1 cellular context compared by ENCODE assay signal in genomic region chr10:70747192-70747965, GRCh38.
TF ChIP-seq lines count a peak whose summit lies in the region.

No MANE protein-coding gene starts in this region.

TF ChIP-seq in H1, 55 proteins besides CTCF, POLR2A, EP300 and RAD21:
- TF ChIP-seq GABPA (IDR thresholded peaks at IDR 0.05; ENCODE audit: borderline replicate concordance, insufficient read depth, low read length) (no peak), NANOG (IDR thresholded peaks at IDR 0.05; ENCODE audit: insufficient read depth, low read depth, low read length, poor library complexity, severe bottlenecking) (no peak), TBP (IDR thresholded peaks at IDR 0.05; ENCODE audit: low read depth, low read length) (no peak), CHD2 (IDR thresholded peaks at IDR 0.05; ENCODE audit: low read length) (no peak), SIX5 (IDR thresholded peaks at IDR 0.05; ENCODE audit: low read depth, low read length) (no peak), ATF3 (IDR thresholded peaks at IDR 0.05; ENCODE audit: insufficient read depth, low read depth, low read length) (no peak), RBBP5 (IDR thresholded peaks at IDR 0.05; ENCODE audit: borderline replicate concordance, low read depth, low read length) (no peak), MAFK (IDR thresholded peaks at IDR 0.05; ENCODE audit: low read depth, low read length) (no peak), SIN3A (conservative IDR thresholded peaks at IDR 0.05 in 1 of 2, IDR thresholded peaks at IDR 0.05 in 1 of 2; ENCODE audit: low read depth in 1 of 2, low read length in 2 of 2) (no peak), BCL11A (IDR thresholded peaks at IDR 0.05; ENCODE audit: low read depth in 2 of 2, low read length in 2 of 2) (no peak), EGR1 (IDR thresholded peaks at IDR 0.05; ENCODE audit: borderline replicate concordance, low read depth, low read length) (no peak), CHD1 (IDR thresholded peaks at IDR 0.05; ENCODE audit: low read depth, low read length) (no peak), CREB1 (IDR thresholded peaks at IDR 0.05) (no peak), POLR2AphosphoS5 (IDR thresholded peaks at IDR 0.05; ENCODE audit: low read depth, low read length) (no peak), SAP30 (IDR thresholded peaks at IDR 0.05; ENCODE audit: insufficient read depth, insufficient replicate concordance, low read length) (no peak), HDAC6 (IDR thresholded peaks at IDR 0.05; ENCODE audit: low read depth, low read length) (no peak), BRCA1 (IDR thresholded peaks at IDR 0.05; ENCODE audit: low read depth, low read length) (no peak), KDM5A (IDR thresholded peaks at IDR 0.05; ENCODE audit: low read length) (no peak), TCF12 (IDR thresholded peaks at IDR 0.05; ENCODE audit: low read depth, low read length) (no peak)
